ENCODE assay signal across 15 cellular contexts in genomic region chr2:195343942-195344530, GRCh38.
A peak's percentile ranks its signal among the peaks of the same experiment; 100 is the strongest.
DNase-seq lines count a peak whose midpoint lies in the region; ATAC-seq, FAIRE-seq and TF ChIP-seq lines count a peak whose summit lies in the region.
"Had no signal": no experiment of that assay in that cellular context is flagged by ENCODE, and none has a peak within 500 bp of the region (broad histone marks: within the 10 kb centered on the region; RNA-seq: fewer than 3 reads in every experiment).

No MANE protein-coding gene starts in this region.

- H3K36me3 ChIP-seq in K562 (ENCODE audit: control insufficient read depth, insufficient read depth, low read length) (no peaks in the 10 kb centered on the region), PC-9 (ENCODE audit: low read depth) (no peaks in the 10 kb centered on the region), adrenal gland (replicated peaks in 1 of 2) (no peaks in the 10 kb centered on the region)
- H3K36me3 ChIP-seq: heart right ventricle had no signal

- no peaks in the 10 kb centered on the region for H3K9me2 ChIP-seq in PC-9 (ENCODE audit: insufficient read depth)

- H4K20me1 ChIP-seq in K562 (replicated peaks; ENCODE audit: control insufficient read depth, insufficient read depth, low read length) (no peaks in the 10 kb centered on the region), PC-9 (ENCODE audit: insufficient read depth) (no peaks in the 10 kb centered on the region)

- H3K9me3 ChIP-seq in K562 (replicated peaks; ENCODE audit: control insufficient read depth, insufficient read depth, low read depth, low read length) (no peaks in the 10 kb centered on the region), PC-9 (ENCODE audit: insufficient read depth, low read depth) (no peaks in the 10 kb centered on the region), adrenal gland (replicated peaks in 1 of 3) (no peaks in the 10 kb centered on the region)

- no peak overlapping the region for H3K27ac Mint-ChIP-seq in activated naive CD4-positive, alpha-beta T cell treated with anti-CD3 and anti-CD28 coated beads, Interleukin-2, amount 50 U/mL, for 72 hours

- in situ Hi-C loops in K562 (cut with MboI) = no loop called here

- H3K27ac ChIP-seq in K562 (ENCODE audit: extremely low read depth, low read depth, low read length) (no peak overlapping the region), PC-9 (no peak overlapping the region), adrenal gland (no peak overlapping the region)
- H3K27ac ChIP-seq: heart right ventricle, KMS-11 had no signal

- TF ChIP-seq EP300 in K562 (IDR thresholded peaks at IDR 0.05; ENCODE audit: low read length) = no peak

- WGBS in K562 (ENCODE audit: insufficient coverage, low coverage, missing lambda C conversion rate) = 91% methylated on average over 3 of the region's 5 CpGs
- WGBS in adrenal gland, 4 donors = 71 to 75% (median 74%) methylated on average over 5 of the region's 5 CpGs

- no peak for TF ChIP-seq CTCF in K562 (IDR thresholded peaks at IDR 0.05 in 2 of 3, conservative IDR thresholded peaks at IDR 0.05 in 1 of 3; ENCODE audit: insufficient read depth in 2 of 3, low read depth in 1 of 3, low read length in 3 of 3)
- TF ChIP-seq CTCF in PC-9 (conservative IDR thresholded peaks at IDR 0.05) = no peak
- no peak for TF ChIP-seq CTCF in adrenal gland (IDR thresholded peaks at IDR 0.05)

- no peaks in the 10 kb centered on the region for H3F3A ChIP-seq in PC-9 (ENCODE audit: insufficient read depth, low read depth)

- no peak overlapping the region for H3K4me3 ChIP-seq in K562
- no peak overlapping the region for H3K4me3 ChIP-seq in PC-9
- no peak overlapping the region for H3K4me3 ChIP-seq in adrenal gland
- H3K4me3 ChIP-seq: heart right ventricle had no signal

- TF ChIP-seq RAD21 in K562 (CRISPR knock-in tag; conservative IDR thresholded peaks at IDR 0.05 in 1 of 2, IDR thresholded peaks at IDR 0.05 in 1 of 2) = no peak

- peak; percentile 12 for DNase-seq in AG08395 (ENCODE audit: low spot score)
- DNase-seq in LHCN-M2 (ENCODE audit: low read depth) = peak; percentile 73
- DNase-seq in K562 (ENCODE audit: extremely low read depth in 1 of 4, low spot score in 3 of 4) = no peak
- no peak for DNase-seq in PC-9
- DNase-seq in activated naive CD4-positive, alpha-beta T cell treated with anti-CD3 and anti-CD28 coated beads, Interleukin-2, amount 50 U/mL, for 72 hours (ENCODE audit: low spot score in 2 of 2) = no peak
- no peak for DNase-seq in adrenal gland
- no peak for DNase-seq in HTR-8/SVneo (ENCODE audit: insufficient read length, low spot score)
- DNase-seq: ACHN; H7; heart right ventricle; stimulated activated CD4-positive, alpha-beta T cell treated with anti-CD3 and anti-CD28 coated beads, Interleukin-12 subunit alpha, Interleukin-12 subunit beta, amount 100 ng/mL, for 4 hours had no signal

- H2AFZ ChIP-seq in K562 (ENCODE audit: low read depth, low read length) = peak overlapping the region; percentile 26; the same call in 1 of the 2 replicates
- no peak overlapping the region for H2AFZ ChIP-seq in PC-9

- H3K79me2 ChIP-seq in K562 (ENCODE audit: control insufficient read depth, insufficient read depth, low read length) = no peaks in the 10 kb centered on the region
- no peaks in the 10 kb centered on the region for H3K79me2 ChIP-seq in PC-9 (ENCODE audit: low read depth)

- BruUV-seq in K562 (replicated peaks; lab: Mats Ljungman, UMichigan) (no TSS peak), PC-9 (replicated peaks; lab: Mats Ljungman, UMichigan) (no TSS peak)

- H3K9me3 Mint-ChIP-seq in activated naive CD4-positive, alpha-beta T cell treated with anti-CD3 and anti-CD28 coated beads, Interleukin-2, amount 50 U/mL, for 72 hours = peaks cover 0 to 11% of the 10 kb centered on the region in 2 donors

- H3K4me2 ChIP-seq in K562 (ENCODE audit: insufficient read depth, low read length) (no peak overlapping the region), PC-9 (no peak overlapping the region)
- H3K4me2 ChIP-seq: KMS-11 had no signal

- H3K36me3 Mint-ChIP-seq in activated naive CD4-positive, alpha-beta T cell treated with anti-CD3 and anti-CD28 coated beads, Interleukin-2, amount 50 U/mL, for 72 hours = no peaks in the 10 kb centered on the region

- ATAC-seq in GM19043 (IDR thresholded peaks at IDR 0.05; ENCODE audit: low read depth, unreplicated experiment) (peak; percentile 5), K562 (no peak)
- no peak for ATAC-seq in activated naive CD4-positive, alpha-beta T cell treated with anti-CD3 and anti-CD28 coated beads, Interleukin-2, amount 50 U/mL, for 72 hours
- ATAC-seq: heart right ventricle, Right ventricle myocardium inferior had no signal

- TF ChIP-seq POLR2A in K562 (conservative IDR thresholded peaks at IDR 0.05) (no peak), adrenal gland (IDR thresholded peaks at IDR 0.05) (no peak)

- H3K9me1 ChIP-seq in K562 (ENCODE audit: control insufficient read depth, insufficient read depth, low read length) = no peaks in the 10 kb centered on the region

- H3K9ac ChIP-seq in K562 (ENCODE audit: insufficient read depth in 1 of 2, low read depth in 2 of 2, low read length in 2 of 2) = no peak overlapping the region
- H3K9ac ChIP-seq: KMS-11 had no signal

- CTCF ChIA-PET in K562 (lab: Yijun Ruan, JAX; ENCODE audit: low intra/inter-chr PET ratio) (no interaction called here), PC-9 (lab: Charles Lee) (no interaction called here)

- POLR2A ChIA-PET in K562 (lab: Yijun Ruan, JAX) = no interaction called here
- POLR2A ChIA-PET in PC-9 (lab: Charles Lee; ENCODE audit: unreplicated experiment) = no interaction called here

- H3K27me3 ChIP-seq in K562 (ENCODE audit: control insufficient read depth in 2 of 2, insufficient read depth in 2 of 2, low read length in 2 of 2) = no peaks in the 10 kb centered on the region
- H3K27me3 ChIP-seq in PC-9 (ENCODE audit: insufficient read depth, low read depth) = no peaks in the 10 kb centered on the region
- no peaks in the 10 kb centered on the region for H3K27me3 ChIP-seq in adrenal gland
- H3K27me3 ChIP-seq: heart right ventricle had no signal

- intact Hi-C loops in K562 (cut with micrococcal nuclease) (no loop called here), PC-9 (cut with micrococcal nuclease; ENCODE audit: unreplicated experiment) (no loop called here), adrenal gland (cut with DNase I) (no loop called here)

- H3K4me1 ChIP-seq in K562 (replicated peaks in 1 of 2; ENCODE audit: control insufficient read depth in 2 of 2, insufficient read depth in 2 of 2, low read length in 2 of 2) = peaks cover 0 to 3% of the 10 kb centered on the region in 2 experiments; a peak in 2 of 5 replicates
- H3K4me1 ChIP-seq in PC-9 (replicated peaks; ENCODE audit: insufficient read depth) = no peaks in the 10 kb centered on the region
- peaks cover 0 to 3% of the 10 kb centered on the region in 2 donors for H3K4me1 ChIP-seq in adrenal gland (replicated peaks in 1 of 2)
- H3K4me1 ChIP-seq: heart right ventricle had no signal

- no peak for FAIRE-seq in K562 (lab: Jason Lieb, UNC)
- FAIRE-seq in HTR-8/SVneo (lab: Jason Lieb, UNC) = no peak
- FAIRE-seq: urothelium cell line had no signal

TF ChIP-seq in K562, 482 proteins besides CTCF, POLR2A, EP300 and RAD21:
- TF ChIP-seq THRA (IDR thresholded peaks at IDR 0.05) = no peak
- TF ChIP-seq RBBP5 (IDR thresholded peaks at IDR 0.05; ENCODE audit: borderline replicate concordance, insufficient read depth, low read length, poor library complexity, severe bottlenecking) = no peak
- peak; percentile 46 for TF ChIP-seq RBM25 (IDR thresholded peaks at IDR 0.05; ENCODE audit: low read depth, low read length, severe bottlenecking)
- TF ChIP-seq ATF7 (IDR thresholded peaks at IDR 0.05) = no peak

Comparison
In these comparisons a context has a peak if more than half of its experiments do, and no peak if none do; other contexts are left out.
1. DNase-seq: peak in AG08395 (single experiment) and LHCN-M2 (single experiment); none in K562 (0 of 4), PC-9 (0 of 2), activated naive CD4-positive, alpha-beta T cell treated with anti-CD3 and anti-CD28 coated beads, Interleukin-2, amount 50 U/mL, for 72 hours (0 of 2), adrenal gland (0 of 7) and HTR-8/SVneo (single experiment).